22 cellular contexts compared by ENCODE assay signal in genomic region chr4:180668732-180669131, GRCh38.
A peak's percentile ranks its signal among the peaks of the same experiment; 100 is the strongest.
DNase-seq lines count a peak whose midpoint lies in the region; ATAC-seq, FAIRE-seq and TF ChIP-seq lines count a peak whose summit lies in the region.
"Had no signal": no experiment of that assay in that cellular context is flagged by ENCODE, and none has a peak within 500 bp of the region (broad histone marks: within the 10 kb centered on the region; RNA-seq: fewer than 3 reads in every experiment).

No MANE protein-coding gene starts in this region.

- intact Hi-C loops in K562 (cut with micrococcal nuclease): no loop called here

- H3K9ac ChIP-seq in K562 (ENCODE audit: insufficient read depth in 1 of 2, low read depth in 2 of 2, low read length in 2 of 2): no peak overlapping the region
- H3K9ac ChIP-seq: BLaER1 treated with 17β-estradiol and CSF1 and Interleukin-3, amounts not matched to agents 10 nM and 100 nM had no signal

- DNase-seq in K562 (ENCODE audit: extremely low read depth in 1 of 4, low spot score in 3 of 4): no peak
- DNase-seq in COR-L47 (lab: John Stamatoyannopoulos, UW): no peak
- no peak for DNase-seq in NCI-H2171 treated with DMSO at 0.1 percent for 48 hours (lab: John Stamatoyannopoulos, UW)
- DNase-seq: 8988T; ACHN; CD4-positive, alpha-beta T cell; CD8-positive, alpha-beta T cell; DMS 273 treated with DMSO at 0.1 percent for 48 hours; DMS153; DMS53; DMS79; DND-41; EL; GDM1 had no signal

- BruUV-seq in K562 (replicated peaks; lab: Mats Ljungman, UMichigan): no TSS peak

- no peaks in the 10 kb centered on the region for H3K9me3 ChIP-seq in K562 (replicated peaks; ENCODE audit: control insufficient read depth, insufficient read depth, low read depth, low read length)
- H3K9me3 ChIP-seq: BLaER1 treated with 17β-estradiol and CSF1 and Interleukin-3, amounts not matched to agents 10 nM and 100 nM had no signal

- in situ Hi-C loops in K562 (cut with MboI): no loop called here

- TF ChIP-seq POLR2A in K562 (conservative IDR thresholded peaks at IDR 0.05): no peak

- H4K20me1 ChIP-seq in K562 (replicated peaks; ENCODE audit: control insufficient read depth, insufficient read depth, low read length): no peaks in the 10 kb centered on the region
- H4K20me1 ChIP-seq: BLaER1 treated with 17β-estradiol and CSF1 and Interleukin-3, amounts not matched to agents 10 nM and 100 nM had no signal

- CTCF ChIA-PET in K562 (lab: Yijun Ruan, JAX; ENCODE audit: low intra/inter-chr PET ratio): no interaction called here

- no peaks in the 10 kb centered on the region for H3K36me3 ChIP-seq in K562 (ENCODE audit: control insufficient read depth, insufficient read depth, low read length)
- H3K36me3 ChIP-seq: BLaER1 treated with 17β-estradiol and CSF1 and Interleukin-3, amounts not matched to agents 10 nM and 100 nM had no signal

- H3K4me2 ChIP-seq in K562 (ENCODE audit: insufficient read depth, low read length): no peak overlapping the region
- H3K4me2 ChIP-seq: BLaER1 treated with 17β-estradiol and CSF1 and Interleukin-3, amounts not matched to agents 10 nM and 100 nM had no signal

- no peak for TF ChIP-seq CTCF in K562 (IDR thresholded peaks at IDR 0.05 in 2 of 3, conservative IDR thresholded peaks at IDR 0.05 in 1 of 3; ENCODE audit: insufficient read depth in 2 of 3, low read depth in 1 of 3, low read length in 3 of 3)

- no peaks in the 10 kb centered on the region for H3K27me3 ChIP-seq in K562 (ENCODE audit: control insufficient read depth in 2 of 2, insufficient read depth in 2 of 2, low read length in 2 of 2)
- H3K27me3 ChIP-seq: BLaER1 treated with 17β-estradiol and CSF1 and Interleukin-3, amounts not matched to agents 10 nM and 100 nM had no signal

- H3K27ac ChIP-seq in K562 (ENCODE audit: extremely low read depth, low read depth, low read length): no peak overlapping the region
- H3K27ac ChIP-seq: BLaER1 treated with 17β-estradiol and CSF1 and Interleukin-3, amounts not matched to agents 10 nM and 100 nM; C4-2B had no signal

- FAIRE-seq in K562 (lab: Jason Lieb, UNC): no peak
- FAIRE-seq: A204.1, GM12878, GM12892, GM18507 had no signal

- TF ChIP-seq RAD21 in Ishikawa (IDR thresholded peaks at IDR 0.05; ENCODE audit: low read depth): no peak
- TF ChIP-seq RAD21 in K562 (CRISPR knock-in tag; conservative IDR thresholded peaks at IDR 0.05 in 1 of 2, IDR thresholded peaks at IDR 0.05 in 1 of 2): no peak

- 11% methylated on average over 13 of the region's 14 CpGs for WGBS in K562 (ENCODE audit: insufficient coverage, low coverage, missing lambda C conversion rate)

- POLR2A ChIA-PET in K562 (lab: Yijun Ruan, JAX): no interaction called here

- H3K4me1 ChIP-seq in K562 (replicated peaks in 1 of 2; ENCODE audit: control insufficient read depth in 2 of 2, insufficient read depth in 2 of 2, low read length in 2 of 2): no peaks in the 10 kb centered on the region
- H3K4me1 ChIP-seq: BLaER1 treated with 17β-estradiol and CSF1 and Interleukin-3, amounts not matched to agents 10 nM and 100 nM had no signal

- ATAC-seq in K562: no peak
- ATAC-seq in GM19463 (IDR thresholded peaks at IDR 0.05; ENCODE audit: unreplicated experiment): no peak
- ATAC-seq: CD8-positive, alpha-beta T cell; GM12878 had no signal

- no peak overlapping the region for H2AFZ ChIP-seq in K562 (ENCODE audit: low read depth, low read length)

- H3K9me1 ChIP-seq in K562 (ENCODE audit: control insufficient read depth, insufficient read depth, low read length): no peaks in the 10 kb centered on the region

- no peaks in the 10 kb centered on the region for H3K79me2 ChIP-seq in K562 (ENCODE audit: control insufficient read depth, insufficient read depth, low read length)

- TF ChIP-seq EP300 in Ishikawa (IDR thresholded peaks at IDR 0.05; ENCODE audit: borderline replicate concordance) (no peak), K562 (IDR thresholded peaks at IDR 0.05; ENCODE audit: low read length) (no peak)

- no peak overlapping the region for H3K4me3 ChIP-seq in K562
- H3K4me3 ChIP-seq: BLaER1 treated with 17β-estradiol and CSF1 and Interleukin-3, amounts not matched to agents 10 nM and 100 nM; GM12878 had no signal

TF ChIP-seq in Ishikawa, 13 proteins besides CTCF, POLR2A, EP300 and RAD21:
- no peak for TF ChIP-seq CEBPB (IDR thresholded peaks at IDR 0.05)
- TF ChIP-seq EGR1 (IDR thresholded peaks at IDR 0.05): no peak
- no peak for TF ChIP-seq USF1 (IDR thresholded peaks at IDR 0.05)
- TF ChIP-seq NFIC (IDR thresholded peaks at IDR 0.05): peak; percentile 36; the same call in 1 of the 2 replicates

TF ChIP-seq in K562, 482 proteins besides CTCF, POLR2A, EP300 and RAD21:
- TF ChIP-seq MYNN (IDR thresholded peaks at IDR 0.05) (no peak), MYNN (CRISPR knock-in tag; IDR thresholded peaks at IDR 0.05) (no peak), NFIC (IDR thresholded peaks at IDR 0.05) (peak; percentile 58)
